In genomic region chr3:49802719-49803463, GRCh38 we compare ENCODE assay signal across 8 cellular contexts. TPM values are rescaled to one million over a fixed set of nuclear protein-coding genes. Genes with fewer than 3 reads are reported as not detected.
DNase-seq lines count a peak whose midpoint lies in the region; ATAC-seq and TF ChIP-seq lines count a peak whose summit lies in the region.

INKA1 (plus strand) TSS chr3:49803261; CDS start chr3:49803393, 132 bp downstream.

- H3K4me1 Mint-ChIP-seq in activated CD4-positive, alpha-beta memory T cell treated with anti-CD3 and anti-CD28 coated beads for 36 hours (ENCODE audit: low read depth), result peaks cover 37% of the 10 kb centered on the region

- intact Hi-C loops in activated CD4-positive, alpha-beta memory T cell treated with anti-CD3 and anti-CD28 coated beads for 36 hours (cut with micrococcal nuclease), result loop anchor here (1.0 to 2.0 kb wide), 6 partner anchors 10 to 333 kb away; partner anchors contain the start of genes DAG1, IP6K1, RBM5 and UBA7
- intact Hi-C loops in lower lobe of right lung (cut with DNase I), result no loop called here

- H3K36me3 ChIP-seq in BE2C (no peaks in the 10 kb centered on the region), duodenal mucosa (ENCODE audit: control insufficient read depth in 1 of 2, insufficient read depth in 2 of 2, low read length in 2 of 2) (peaks cover 0 to 10% of the 10 kb centered on the region in 2 donors), lower lobe of right lung (no peaks in the 10 kb centered on the region)

- POLR2A ChIA-PET in activated CD4-positive, alpha-beta memory T cell treated with anti-CD3 and anti-CD28 coated beads for 36 hours (lab: Charles Lee), result interaction anchor here (1.2 to 2.5 kb wide), 3 partner anchors 10 to 36 kb away, joined by 7 to 17 read pairs (median 9); partner anchors contain the start of genes IP6K1 and UBA7

- H3K4me1 ChIP-seq in BE2C, result peaks cover 11% of the 10 kb centered on the region
- peaks cover 33 to 40% of the 10 kb centered on the region in 2 donors for H3K4me1 ChIP-seq in duodenal mucosa (ENCODE audit: control insufficient read depth in 1 of 2, insufficient read depth in 2 of 2, low read length in 2 of 2)
- peaks cover 45% of the 10 kb centered on the region for H3K4me1 ChIP-seq in lower lobe of right lung

- peak within 1 kb of the TSS; percentile 82 for H3K27ac Mint-ChIP-seq in activated CD4-positive, alpha-beta memory T cell treated with anti-CD3 and anti-CD28 coated beads for 36 hours

- H3K36me3 Mint-ChIP-seq in activated CD4-positive, alpha-beta memory T cell treated with anti-CD3 and anti-CD28 coated beads for 36 hours, result no peaks in the 10 kb centered on the region

- DNase-seq in BE2C (peak; percentile 84), NCI-H526 treated with DMSO at 0.1 percent for 48 hours (lab: John Stamatoyannopoulos, UW) (peak; percentile 26), lower lobe of right lung (peak; percentile 95)
- DNase-seq in activated CD4-positive, alpha-beta memory T cell treated with anti-CD3 and anti-CD28 coated beads for 36 hours, result peak; percentile 92
- DNase-seq in stimulated activated CD4-positive, alpha-beta T cell treated with anti-CD3 and anti-CD28 coated beads, TNF-alpha, amount 100 ng/mL, for 1 hour (ENCODE audit: low read depth in 3 of 3, low spot score in 1 of 3), result peak; percentile 72 to 75 (median 73)

- peak within 1 kb of the TSS; percentile 72 for H3K4me3 ChIP-seq in BE2C (ENCODE audit: low read depth, low read length)
- H3K4me3 ChIP-seq in duodenal mucosa (ENCODE audit: low read depth in 1 of 2, low read length in 2 of 2), result peak within 1 kb of the TSS; percentile 81 to 85
- peak within 1 kb of the TSS; percentile 96 for H3K4me3 ChIP-seq in lower lobe of right lung

- peaks cover 8% of the 10 kb centered on the region for H3K27me3 Mint-ChIP-seq in activated CD4-positive, alpha-beta memory T cell treated with anti-CD3 and anti-CD28 coated beads for 36 hours

- H3K27me3 ChIP-seq in BE2C (no peaks in the 10 kb centered on the region), duodenal mucosa (ENCODE audit: control insufficient read depth in 1 of 2, insufficient read depth in 2 of 2, low read length in 2 of 2) (no peaks in the 10 kb centered on the region), lower lobe of right lung (ENCODE audit: low read depth) (no peaks in the 10 kb centered on the region)

- peak; percentile 73 for TF ChIP-seq CTCF in BE2C (IDR thresholded peaks at IDR 0.05; ENCODE audit: low read depth, low read length)
- peak; percentile 92 for TF ChIP-seq CTCF in lower lobe of right lung (IDR thresholded peaks at IDR 0.05)

- H3K9me3 ChIP-seq in BE2C, result no peaks in the 10 kb centered on the region
- no peaks in the 10 kb centered on the region for H3K9me3 ChIP-seq in duodenal mucosa (ENCODE audit: control insufficient read depth in 1 of 2, low read length in 2 of 2)
- H3K9me3 ChIP-seq in lower lobe of right lung, result no peaks in the 10 kb centered on the region

- peak within 1 kb of the TSS; percentile 47 to 71 for H3K9ac ChIP-seq in duodenal mucosa (ENCODE audit: low read depth in 1 of 2, low read length in 2 of 2)

- H3K4me3 Mint-ChIP-seq in activated CD4-positive, alpha-beta memory T cell treated with anti-CD3 and anti-CD28 coated beads for 36 hours, result peak within 1 kb of the TSS; percentile 88

- H3K9me3 Mint-ChIP-seq in activated CD4-positive, alpha-beta memory T cell treated with anti-CD3 and anti-CD28 coated beads for 36 hours, result no peaks in the 10 kb centered on the region

- ATAC-seq in GM19025 (IDR thresholded peaks at IDR 0.05; ENCODE audit: low read depth, unreplicated experiment), result peak; percentile 60
- ATAC-seq in HG03342 (IDR thresholded peaks at IDR 0.05; ENCODE audit: unreplicated experiment), result peak; percentile 63
- ATAC-seq in lower lobe of right lung, result peak; percentile 93 to 94

- CTCF ChIA-PET in activated CD4-positive, alpha-beta memory T cell treated with anti-CD3 and anti-CD28 coated beads for 36 hours (lab: Charles Lee), result interaction anchor here (0.7 to 9.3 kb wide), 29 partner anchors 10 to 423 kb away, joined by 3 to 159 read pairs (median 4); partner anchors contain the start of genes GMPPB, IP6K1, MON1A and RBM5

- H3K27ac ChIP-seq in duodenal mucosa (ENCODE audit: low read depth, low read length), result peak within 1 kb of the TSS; percentile 88
- peak within 1 kb of the TSS; percentile 92 for H3K27ac ChIP-seq in lower lobe of right lung

RNA-seq across cellular contexts. Expression of gene INKA1, which starts in this region (rescaled TPM):
- polyA plus RNA-seq in BE2C (2012; ENCODE audit: insufficient read depth, insufficient read length, low read depth), result 75.9 TPM
- 1 to 10 TPM; 1.0 to 1.2 TPM for total RNA-seq in activated CD4-positive, alpha-beta memory T cell treated with anti-CD3 and anti-CD28 coated beads for 36 hours
- 5.3 TPM for total RNA-seq in lower lobe of right lung

Comparison
In these comparisons a context has a peak if more than half of its experiments do, and no peak if none do; other contexts are left out.
1. Peak in every context shown above with its lines: DNase-seq, ATAC-seq, H3K4me3 ChIP-seq and H3K27ac ChIP-seq.
2. DNase-seq: peak in every context shown above with its lines; median percentile 95 in lower lobe of right lung; 92 in activated CD4-positive, alpha-beta memory T cell treated with anti-CD3 and anti-CD28 coated beads for 36 hours; 84 in BE2C; 73 in stimulated activated CD4-positive, alpha-beta T cell treated with anti-CD3 and anti-CD28 coated beads, TNF-alpha, amount 100 ng/mL, for 1 hour; 26 in NCI-H526 treated with DMSO at 0.1 percent for 48 hours.